13 cellular contexts compared by ENCODE assay signal in the genomic region with DNA sequence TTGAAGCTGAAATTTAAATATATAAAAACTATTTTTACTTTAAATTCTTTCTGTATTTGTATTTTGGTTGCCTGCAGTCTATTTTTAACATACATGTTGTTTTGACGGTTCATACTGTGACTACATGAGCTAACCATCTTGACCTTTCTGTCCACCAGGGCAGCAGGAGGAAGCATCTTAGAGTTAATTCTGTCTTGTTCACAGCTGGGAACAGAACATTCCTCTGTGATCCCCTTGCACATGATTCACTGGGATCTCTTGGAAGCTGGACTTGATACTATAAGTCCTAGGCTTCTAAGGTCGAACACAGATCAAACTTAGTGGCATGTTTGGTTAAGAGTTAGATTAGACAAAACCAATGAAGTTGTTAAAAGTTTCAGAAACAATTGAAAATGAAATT.
A peak's percentile ranks its signal among the peaks of the same experiment; 100 is the strongest.
DNase-seq lines count a peak whose midpoint lies in the region; ATAC-seq and TF ChIP-seq lines count a peak whose summit lies in the region.
"Had no signal": no experiment of that assay in that cellular context is flagged by ENCODE, and none has a peak within 500 bp of the region (broad histone marks: within the 10 kb centered on the region; RNA-seq: fewer than 3 reads in every experiment).

No MANE protein-coding gene starts in this region.

- no peaks in the 10 kb centered on the region for H3K36me3 Mint-ChIP-seq in stimulated activated effector memory CD8-positive, alpha-beta T cell treated with anti-CD3 and anti-CD28 coated beads, Interleukin-12 subunit alpha, Interleukin-12 subunit beta, amount 100 ng/mL, for 72 hours
- H3K36me3 Mint-ChIP-seq in activated CD4-positive, alpha-beta memory T cell treated with anti-CD3 and anti-CD28 coated beads, Interleukin-2, amount 10 ng/mL, durations not matched to agents 7 days and 5 days (ENCODE audit: low read depth), result no peaks in the 10 kb centered on the region

- H3K79me2 ChIP-seq in SK-N-SH (ENCODE audit: insufficient read depth), result no peaks in the 10 kb centered on the region; the same call in 1 of the 2 replicates

- POLR2A ChIA-PET in SK-N-SH (lab: Yijun Ruan, JAX), result no interaction called here
- POLR2A ChIA-PET in activated CD4-positive, alpha-beta memory T cell treated with anti-CD3 and anti-CD28 coated beads, Interleukin-2, amount 10 ng/mL, durations not matched to agents 7 days and 5 days (lab: Charles Lee), result interaction anchor here (0.5 kb wide), 1 partner anchor 192 kb away, joined by 3 read pairs; no protein-coding TSS in a partner anchor

- H3K4me1 ChIP-seq in SK-N-SH (ENCODE audit: control insufficient read depth in 1 of 2, insufficient read depth in 2 of 2, low read depth in 1 of 2, low read length in 1 of 2), result peaks cover 21 to 30% of the 10 kb centered on the region in 2 experiments; a peak in 3 of 4 replicates

- TF ChIP-seq RAD21 in SK-N-SH (IDR thresholded peaks at IDR 0.05; ENCODE audit: low read length), result no peak

- TF ChIP-seq EP300 in SK-N-SH (IDR thresholded peaks at IDR 0.05; ENCODE audit: borderline replicate concordance in 1 of 2, low read depth in 1 of 2, low read length in 1 of 2), result no peak

- no peaks in the 10 kb centered on the region for H3K9me2 ChIP-seq in SK-N-SH

- H3K9ac ChIP-seq in SK-N-SH, result no peak overlapping the region

- DNase-seq in AG20443 (ENCODE audit: low spot score), result peak; percentile 52
- no peak for DNase-seq in SK-N-SH
- DNase-seq in fibroblast of the conjunctiva (ENCODE audit: low read depth), result peak; percentile 65
- DNase-seq in non-pigmented ciliary epithelial cell (ENCODE audit: low read depth), result peak; percentile 81
- DNase-seq in stimulated activated effector memory CD8-positive, alpha-beta T cell treated with anti-CD3 and anti-CD28 coated beads, Interleukin-12 subunit alpha, Interleukin-12 subunit beta, amount 100 ng/mL, for 72 hours (ENCODE audit: low spot score in 2 of 2), result no peak
- no peak for DNase-seq in NCI-H187 treated with DMSO at 0.1 percent for 48 hours (lab: John Stamatoyannopoulos, UW)
- no peak for DNase-seq in activated CD4-positive, alpha-beta memory T cell treated with anti-CD3 and anti-CD28 coated beads, Interleukin-2, amount 10 ng/mL, durations not matched to agents 7 days and 5 days
- DNase-seq: activated CD8-positive, alpha-beta memory T cell treated with anti-CD3 and anti-CD28 coated beads, Interleukin-2, amount 50 U/mL, for 48 hours; BE2C; MV-4-11; NCI-H774 had no signal

- no peak for ATAC-seq in GM21528 (IDR thresholded peaks at IDR 0.05; ENCODE audit: low FRiP score, unreplicated experiment)
- ATAC-seq in stimulated activated effector memory CD8-positive, alpha-beta T cell treated with anti-CD3 and anti-CD28 coated beads, Interleukin-12 subunit alpha, Interleukin-12 subunit beta, amount 100 ng/mL, for 72 hours, result no peak

- H3K4me3 Mint-ChIP-seq in stimulated activated effector memory CD8-positive, alpha-beta T cell treated with anti-CD3 and anti-CD28 coated beads, Interleukin-12 subunit alpha, Interleukin-12 subunit beta, amount 100 ng/mL, for 72 hours, result no peak overlapping the region
- no peak overlapping the region for H3K4me3 Mint-ChIP-seq in activated CD4-positive, alpha-beta memory T cell treated with anti-CD3 and anti-CD28 coated beads, Interleukin-2, amount 10 ng/mL, durations not matched to agents 7 days and 5 days

- H3K36me3 ChIP-seq in SK-N-SH (replicated peaks in 1 of 2; ENCODE audit: control insufficient read depth in 1 of 2, insufficient read depth in 2 of 2, low read length in 1 of 2), result no peaks in the 10 kb centered on the region
- H3K36me3 ChIP-seq: BE2C, HAP-1 had no signal

- no peaks in the 10 kb centered on the region for H3K27me3 Mint-ChIP-seq in activated CD4-positive, alpha-beta memory T cell treated with anti-CD3 and anti-CD28 coated beads, Interleukin-2, amount 10 ng/mL, durations not matched to agents 7 days and 5 days

- H3K27ac ChIP-seq in SK-N-SH (ENCODE audit: low read depth in 2 of 2, low read length in 1 of 2), result peak overlapping the region in 1 of 2 experiments; percentile 7; a peak in 1 of 4 replicates

- peaks cover 8% of the 10 kb centered on the region for H3F3A ChIP-seq in SK-N-SH (replicated peaks; ENCODE audit: insufficient read depth)

- no peaks in the 10 kb centered on the region for H3K27me3 ChIP-seq in SK-N-SH (ENCODE audit: insufficient read depth)
- H3K27me3 ChIP-seq: BE2C had no signal

- 0 out of 2 replicates have a peak, but pooled peaks have one; percentile 10 for TF ChIP-seq CTCF in SK-N-SH (IDR thresholded peaks at IDR 0.05)

- no peaks in the 10 kb centered on the region for H3K9me3 Mint-ChIP-seq in stimulated activated effector memory CD8-positive, alpha-beta T cell treated with anti-CD3 and anti-CD28 coated beads, Interleukin-12 subunit alpha, Interleukin-12 subunit beta, amount 100 ng/mL, for 72 hours
- H3K9me3 Mint-ChIP-seq in activated CD4-positive, alpha-beta memory T cell treated with anti-CD3 and anti-CD28 coated beads, Interleukin-2, amount 10 ng/mL, durations not matched to agents 7 days and 5 days, result no peaks in the 10 kb centered on the region

- no peaks in the 10 kb centered on the region for H4K20me1 ChIP-seq in SK-N-SH (ENCODE audit: insufficient read depth)

- no peak overlapping the region for H3K4me3 ChIP-seq in SK-N-SH (ENCODE audit: low read depth in 2 of 2, low read length in 1 of 2)
- H3K4me3 ChIP-seq: HAP-1 had no signal

- H2AFZ ChIP-seq in SK-N-SH (ENCODE audit: low read depth), result no peak overlapping the region

- no peaks in the 10 kb centered on the region for H3K4me1 Mint-ChIP-seq in stimulated activated effector memory CD8-positive, alpha-beta T cell treated with anti-CD3 and anti-CD28 coated beads, Interleukin-12 subunit alpha, Interleukin-12 subunit beta, amount 100 ng/mL, for 72 hours
- no peaks in the 10 kb centered on the region for H3K4me1 Mint-ChIP-seq in activated CD4-positive, alpha-beta memory T cell treated with anti-CD3 and anti-CD28 coated beads, Interleukin-2, amount 10 ng/mL, durations not matched to agents 7 days and 5 days

- WGBS in SK-N-SH (ENCODE audit: low lambda C conversion rate), result 52% methylated on average over 2 of the region's 2 CpGs

- no peaks in the 10 kb centered on the region for H3K9me3 ChIP-seq in SK-N-SH
- H3K9me3 ChIP-seq: BE2C, HAP-1 had no signal

- no peak overlapping the region; the same call in 1 of the 2 replicates for H3K4me2 ChIP-seq in SK-N-SH

- H3K27ac Mint-ChIP-seq in stimulated activated effector memory CD8-positive, alpha-beta T cell treated with anti-CD3 and anti-CD28 coated beads, Interleukin-12 subunit alpha, Interleukin-12 subunit beta, amount 100 ng/mL, for 72 hours, result no peak overlapping the region
- H3K27ac Mint-ChIP-seq in activated CD4-positive, alpha-beta memory T cell treated with anti-CD3 and anti-CD28 coated beads, Interleukin-2, amount 10 ng/mL, durations not matched to agents 7 days and 5 days, result no peak overlapping the region

- CTCF ChIA-PET in SK-N-SH (lab: Yijun Ruan, JAX), result interaction anchor here (1.3 kb wide), 1 partner anchor 13 kb away, joined by 3 read pairs; no protein-coding TSS in a partner anchor
- CTCF ChIA-PET in activated CD4-positive, alpha-beta memory T cell treated with anti-CD3 and anti-CD28 coated beads, Interleukin-2, amount 10 ng/mL, durations not matched to agents 7 days and 5 days (lab: Charles Lee), result no interaction called here

TF ChIP-seq in SK-N-SH, 30 proteins besides CTCF, POLR2A, EP300 and RAD21:
- peak; percentile 24 for TF ChIP-seq TCF12 (IDR thresholded peaks at IDR 0.05)
- no peak for TF ChIP-seq NFIC (IDR thresholded peaks at IDR 0.05; ENCODE audit: borderline replicate concordance)
- TF ChIP-seq MEF2A (IDR thresholded peaks at IDR 0.05; ENCODE audit: borderline replicate concordance, low read depth), result peak; percentile 29; the same call in 1 of the 2 replicates
- TF ChIP-seq RXRA (IDR thresholded peaks at IDR 0.05; ENCODE audit: borderline replicate concordance, low read depth), result peak; percentile 35; the same call in 1 of the 2 replicates

Comparison
In these comparisons a context has a peak if more than half of its experiments do, and no peak if none do; other contexts are left out.
1. DNase-seq: peak in AG20443 (single experiment), fibroblast of the conjunctiva (single experiment) and non-pigmented ciliary epithelial cell (single experiment); none in SK-N-SH (single experiment), stimulated activated effector memory CD8-positive, alpha-beta T cell treated with anti-CD3 and anti-CD28 coated beads, Interleukin-12 subunit alpha, Interleukin-12 subunit beta, amount 100 ng/mL, for 72 hours (0 of 2), NCI-H187 treated with DMSO at 0.1 percent for 48 hours (single experiment) and activated CD4-positive, alpha-beta memory T cell treated with anti-CD3 and anti-CD28 coated beads, Interleukin-2, amount 10 ng/mL, durations not matched to agents 7 days and 5 days (single experiment).